ENCODE assay signal across 1 cellular context in the genomic region with DNA sequence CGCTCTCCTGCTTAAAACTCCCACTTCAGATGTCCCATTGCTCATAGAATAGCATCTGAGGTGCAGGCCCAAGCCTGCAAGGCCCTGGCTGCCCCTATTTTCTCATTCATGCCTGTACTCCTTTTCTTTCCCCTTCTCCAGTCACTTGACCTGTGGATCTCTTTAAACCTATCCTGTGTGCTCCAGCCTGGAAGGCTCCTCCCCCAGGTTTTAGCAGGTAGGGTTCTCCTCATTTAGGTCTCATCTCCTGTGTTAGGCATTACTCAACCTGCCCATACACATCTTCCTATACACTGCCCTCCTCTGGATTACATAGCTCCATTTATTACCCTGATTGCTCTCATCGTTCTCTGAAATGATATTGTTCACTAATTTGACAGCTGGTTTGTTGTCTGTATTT.
TF ChIP-seq lines count a peak whose summit lies in the region.

No MANE protein-coding gene starts in this region.

TF ChIP-seq in neural cell, 6 proteins besides CTCF, POLR2A, EP300 and RAD21 (continued from another document):
- TF ChIP-seq, protein P1, sequence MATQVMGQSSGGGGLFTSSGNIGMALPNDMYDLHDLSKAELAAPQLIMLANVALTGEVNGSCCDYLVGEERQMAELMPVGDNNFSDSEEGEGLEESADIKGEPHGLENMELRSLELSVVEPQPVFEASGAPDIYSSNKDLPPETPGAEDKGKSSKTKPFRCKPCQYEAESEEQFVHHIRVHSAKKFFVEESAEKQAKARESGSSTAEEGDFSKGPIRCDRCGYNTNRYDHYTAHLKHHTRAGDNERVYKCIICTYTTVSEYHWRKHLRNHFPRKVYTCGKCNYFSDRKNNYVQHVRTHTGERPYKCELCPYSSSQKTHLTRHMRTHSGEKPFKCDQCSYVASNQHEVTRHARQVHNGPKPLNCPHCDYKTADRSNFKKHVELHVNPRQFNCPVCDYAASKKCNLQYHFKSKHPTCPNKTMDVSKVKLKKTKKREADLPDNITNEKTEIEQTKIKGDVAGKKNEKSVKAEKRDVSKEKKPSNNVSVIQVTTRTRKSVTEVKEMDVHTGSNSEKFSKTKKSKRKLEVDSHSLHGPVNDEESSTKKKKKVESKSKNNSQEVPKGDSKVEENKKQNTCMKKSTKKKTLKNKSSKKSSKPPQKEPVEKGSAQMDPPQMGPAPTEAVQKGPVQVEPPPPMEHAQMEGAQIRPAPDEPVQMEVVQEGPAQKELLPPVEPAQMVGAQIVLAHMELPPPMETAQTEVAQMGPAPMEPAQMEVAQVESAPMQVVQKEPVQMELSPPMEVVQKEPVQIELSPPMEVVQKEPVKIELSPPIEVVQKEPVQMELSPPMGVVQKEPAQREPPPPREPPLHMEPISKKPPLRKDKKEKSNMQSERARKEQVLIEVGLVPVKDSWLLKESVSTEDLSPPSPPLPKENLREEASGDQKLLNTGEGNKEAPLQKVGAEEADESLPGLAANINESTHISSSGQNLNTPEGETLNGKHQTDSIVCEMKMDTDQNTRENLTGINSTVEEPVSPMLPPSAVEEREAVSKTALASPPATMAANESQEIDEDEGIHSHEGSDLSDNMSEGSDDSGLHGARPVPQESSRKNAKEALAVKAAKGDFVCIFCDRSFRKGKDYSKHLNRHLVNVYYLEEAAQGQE (IDR thresholded peaks at IDR 0.05; ENCODE audit: borderline replicate concordance): no peak
- TF ChIP-seq POLR2AphosphoS5 (IDR thresholded peaks at IDR 0.05) (no peak), SMC3 (conservative IDR thresholded peaks at IDR 0.05; ENCODE audit: poor library complexity) (no peak)
TF ChIP-seq in neural cell: peak in this region for 0.
